ENCODE assay signal across 9 cellular contexts in genomic region chr9:127525426-127526188, GRCh38.
DNase-seq lines count a peak whose midpoint lies in the region; ATAC-seq, FAIRE-seq and TF ChIP-seq lines count a peak whose summit lies in the region.
"Had no signal": no experiment of that assay in that cellular context is flagged by ENCODE, and none has a peak within 500 bp of the region (broad histone marks: within the 10 kb centered on the region; RNA-seq: fewer than 3 reads in every experiment).

No MANE protein-coding gene starts in this region.

- peaks cover 5% of the 10 kb centered on the region for H3K36me3 ChIP-seq in neural progenitor cell

- no peaks in the 10 kb centered on the region for H4K20me1 ChIP-seq in neural progenitor cell (ENCODE audit: low read depth)

- no peak for FAIRE-seq in GM12892 (lab: Jason Lieb, UNC)

- no peak overlapping the region for H3K4me3 Mint-ChIP-seq in dendritic cell treated with granulocyte-macrophage colony-stimulating factor and Interleukin-4, amounts not matched to agents 40 ng/mL and 50 ng/mL, for 4 days
- H3K4me3 Mint-ChIP-seq in neural progenitor cell = no peak overlapping the region

- H3K9me3 Mint-ChIP-seq in dendritic cell treated with granulocyte-macrophage colony-stimulating factor and Interleukin-4, amounts not matched to agents 40 ng/mL and 50 ng/mL, for 4 days = peaks cover 9% of the 10 kb centered on the region
- H3K9me3 Mint-ChIP-seq in neural progenitor cell = peaks cover 23% of the 10 kb centered on the region

- H3K9me3 ChIP-seq in neural progenitor cell (ENCODE audit: low read depth) = peaks cover 12% of the 10 kb centered on the region

- H3K27me3 Mint-ChIP-seq in dendritic cell treated with granulocyte-macrophage colony-stimulating factor and Interleukin-4, amounts not matched to agents 40 ng/mL and 50 ng/mL, for 4 days = no peaks in the 10 kb centered on the region
- H3K27me3 Mint-ChIP-seq in neural progenitor cell (ENCODE audit: insufficient read depth, low read depth) = peaks cover 6% of the 10 kb centered on the region

- H3K27ac ChIP-seq in neural progenitor cell = no peak overlapping the region
- H3K27ac ChIP-seq: SK-N-MC had no signal

- no peak for ATAC-seq in HG03571 (IDR thresholded peaks at IDR 0.05; ENCODE audit: unreplicated experiment)

- H3K4me1 ChIP-seq in neural progenitor cell = peaks cover 11% of the 10 kb centered on the region

- H3K4me1 Mint-ChIP-seq in dendritic cell treated with granulocyte-macrophage colony-stimulating factor and Interleukin-4, amounts not matched to agents 40 ng/mL and 50 ng/mL, for 4 days (ENCODE audit: low read depth) = peaks cover 64% of the 10 kb centered on the region
- H3K4me1 Mint-ChIP-seq in neural progenitor cell = peaks cover 30% of the 10 kb centered on the region

- intact Hi-C loops in dendritic cell treated with granulocyte-macrophage colony-stimulating factor and Interleukin-4, amounts not matched to agents 40 ng/mL and 50 ng/mL, for 4 days (cut with micrococcal nuclease) = loop anchor here (5.0 to 10.0 kb wide), 2 partner anchors 57 to 209 kb away; partner anchors contain the start of gene TOR2A

- no peak overlapping the region for H3K4me2 ChIP-seq in neural progenitor cell

- H3K79me2 ChIP-seq in neural progenitor cell (ENCODE audit: low read depth) = no peaks in the 10 kb centered on the region

- peaks cover 26% of the 10 kb centered on the region for H3F3A ChIP-seq in neural progenitor cell (ENCODE audit: low read depth)

- peak; percentile 55 for TF ChIP-seq CTCF in NB4 (IDR thresholded peaks at IDR 0.05; ENCODE audit: low read depth, low read length)
- peak; percentile 52 for TF ChIP-seq CTCF in neural progenitor cell (IDR thresholded peaks at IDR 0.05)

- DNase-seq in GM03348 (ENCODE audit: low spot score) (peak; percentile 48), NB4 (ENCODE audit: low read depth) (peak; percentile 58), neural progenitor cell (ENCODE audit: low spot score) (peak; percentile 27), hepatic stellate cell (ENCODE audit: low spot score) (no peak), NCI-H146 treated with DMSO at 0.1 percent for 48 hours (lab: John Stamatoyannopoulos, UW; ENCODE audit: unreplicated experiment) (no peak), GM12892 (ENCODE audit: insufficient read length) (no peak)

- no peak overlapping the region for H3K9ac ChIP-seq in neural progenitor cell

- no peaks in the 10 kb centered on the region for H3K27me3 ChIP-seq in neural progenitor cell

- no peak overlapping the region for H3K4me3 ChIP-seq in NB4 (ENCODE audit: low read depth, low read length)
- H3K4me3 ChIP-seq in neural progenitor cell = no peak overlapping the region
- H3K4me3 ChIP-seq: SK-N-MC had no signal

- peak overlapping the region; percentile 43 for H3K27ac Mint-ChIP-seq in dendritic cell treated with granulocyte-macrophage colony-stimulating factor and Interleukin-4, amounts not matched to agents 40 ng/mL and 50 ng/mL, for 4 days
- H3K27ac Mint-ChIP-seq in neural progenitor cell = no peak overlapping the region

- H3K36me3 Mint-ChIP-seq in dendritic cell treated with granulocyte-macrophage colony-stimulating factor and Interleukin-4, amounts not matched to agents 40 ng/mL and 50 ng/mL, for 4 days (ENCODE audit: low read depth) = peaks cover 100% of the 10 kb centered on the region
- H3K36me3 Mint-ChIP-seq in neural progenitor cell = peaks cover 36% of the 10 kb centered on the region

- no peak for TF ChIP-seq POLR2A in NB4 (IDR thresholded peaks at IDR 0.05; ENCODE audit: extremely low read depth, insufficient read length)
- TF ChIP-seq POLR2A in GM12892 (IDR thresholded peaks at IDR 0.05; ENCODE audit: low read depth, low read length) = no peak

- no peak overlapping the region for H2AFZ ChIP-seq in neural progenitor cell (replicated peaks)

Comparison
In these comparisons a context has a peak if more than half of its experiments do, and no peak if none do; other contexts are left out.
1. DNase-seq: peak in GM03348 (single experiment), NB4 (single experiment) and neural progenitor cell (single experiment); none in hepatic stellate cell (single experiment), NCI-H146 treated with DMSO at 0.1 percent for 48 hours (single experiment) and GM12892 (single experiment).